Comparison of ENCODE assay signal across 2 cellular contexts in the genomic region with DNA sequence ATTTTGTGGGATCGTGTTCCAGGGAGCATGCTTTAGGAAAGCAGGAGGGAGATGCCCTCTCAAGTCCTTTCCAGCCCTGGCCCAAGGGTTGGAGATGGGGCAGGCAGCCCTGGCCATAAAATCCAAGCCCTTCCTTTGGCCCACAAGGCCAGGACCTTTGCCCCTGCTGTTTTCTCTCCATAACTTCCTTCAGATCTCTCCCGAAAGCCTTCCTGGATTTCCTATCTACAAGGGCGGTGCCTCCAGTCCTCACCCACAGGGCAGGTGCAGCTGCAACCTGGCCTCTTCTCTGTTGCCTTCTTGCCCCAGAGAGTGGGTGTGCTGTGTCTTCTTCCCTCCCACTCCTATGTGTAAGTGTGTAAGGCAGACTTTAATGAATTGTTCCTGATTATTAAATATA.
TF ChIP-seq lines count a peak whose summit lies in the region.

No MANE protein-coding gene starts in this region.

TF ChIP-seq in GM23338, 12 proteins besides CTCF, POLR2A, EP300 and RAD21:
- TF ChIP-seq, protein P1, sequence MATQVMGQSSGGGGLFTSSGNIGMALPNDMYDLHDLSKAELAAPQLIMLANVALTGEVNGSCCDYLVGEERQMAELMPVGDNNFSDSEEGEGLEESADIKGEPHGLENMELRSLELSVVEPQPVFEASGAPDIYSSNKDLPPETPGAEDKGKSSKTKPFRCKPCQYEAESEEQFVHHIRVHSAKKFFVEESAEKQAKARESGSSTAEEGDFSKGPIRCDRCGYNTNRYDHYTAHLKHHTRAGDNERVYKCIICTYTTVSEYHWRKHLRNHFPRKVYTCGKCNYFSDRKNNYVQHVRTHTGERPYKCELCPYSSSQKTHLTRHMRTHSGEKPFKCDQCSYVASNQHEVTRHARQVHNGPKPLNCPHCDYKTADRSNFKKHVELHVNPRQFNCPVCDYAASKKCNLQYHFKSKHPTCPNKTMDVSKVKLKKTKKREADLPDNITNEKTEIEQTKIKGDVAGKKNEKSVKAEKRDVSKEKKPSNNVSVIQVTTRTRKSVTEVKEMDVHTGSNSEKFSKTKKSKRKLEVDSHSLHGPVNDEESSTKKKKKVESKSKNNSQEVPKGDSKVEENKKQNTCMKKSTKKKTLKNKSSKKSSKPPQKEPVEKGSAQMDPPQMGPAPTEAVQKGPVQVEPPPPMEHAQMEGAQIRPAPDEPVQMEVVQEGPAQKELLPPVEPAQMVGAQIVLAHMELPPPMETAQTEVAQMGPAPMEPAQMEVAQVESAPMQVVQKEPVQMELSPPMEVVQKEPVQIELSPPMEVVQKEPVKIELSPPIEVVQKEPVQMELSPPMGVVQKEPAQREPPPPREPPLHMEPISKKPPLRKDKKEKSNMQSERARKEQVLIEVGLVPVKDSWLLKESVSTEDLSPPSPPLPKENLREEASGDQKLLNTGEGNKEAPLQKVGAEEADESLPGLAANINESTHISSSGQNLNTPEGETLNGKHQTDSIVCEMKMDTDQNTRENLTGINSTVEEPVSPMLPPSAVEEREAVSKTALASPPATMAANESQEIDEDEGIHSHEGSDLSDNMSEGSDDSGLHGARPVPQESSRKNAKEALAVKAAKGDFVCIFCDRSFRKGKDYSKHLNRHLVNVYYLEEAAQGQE (IDR thresholded peaks at IDR 0.05; ENCODE audit: unreplicated experiment), result no peak
- TF ChIP-seq POLR2AphosphoS5 (IDR thresholded peaks at IDR 0.05; ENCODE audit: low read depth), result no peak
- no peak for TF ChIP-seq CREB1 (CRISPR knock-in tag; IDR thresholded peaks at IDR 0.05; ENCODE audit: low read depth)
- no peak for TF ChIP-seq ZNF114 (CRISPR knock-in tag; IDR thresholded peaks at IDR 0.05)
- no peak for TF ChIP-seq STAT1 (IDR thresholded peaks at IDR 0.05; ENCODE audit: unreplicated experiment)
- TF ChIP-seq EZH2 (IDR thresholded peaks at IDR 0.05; ENCODE audit: low read depth, unreplicated experiment), result no peak

TF ChIP-seq in H1, 55 proteins besides CTCF, POLR2A, EP300 and RAD21:
- TF ChIP-seq CTBP2 (IDR thresholded peaks at IDR 0.05; ENCODE audit: borderline replicate concordance, insufficient read depth, insufficient read length, low read length) (no peak), JUN (IDR thresholded peaks at IDR 0.05; ENCODE audit: low read depth, low read length) (no peak), EZH2 (IDR thresholded peaks at IDR 0.05; ENCODE audit: low read depth, low read length, severe bottlenecking) (no peak), POU5F1 (IDR thresholded peaks at IDR 0.05; ENCODE audit: low read depth, low read length) (no peak), CREB1 (IDR thresholded peaks at IDR 0.05) (no peak)
